Comparison of ENCODE assay signal across 12 cellular contexts in the genomic region with DNA sequence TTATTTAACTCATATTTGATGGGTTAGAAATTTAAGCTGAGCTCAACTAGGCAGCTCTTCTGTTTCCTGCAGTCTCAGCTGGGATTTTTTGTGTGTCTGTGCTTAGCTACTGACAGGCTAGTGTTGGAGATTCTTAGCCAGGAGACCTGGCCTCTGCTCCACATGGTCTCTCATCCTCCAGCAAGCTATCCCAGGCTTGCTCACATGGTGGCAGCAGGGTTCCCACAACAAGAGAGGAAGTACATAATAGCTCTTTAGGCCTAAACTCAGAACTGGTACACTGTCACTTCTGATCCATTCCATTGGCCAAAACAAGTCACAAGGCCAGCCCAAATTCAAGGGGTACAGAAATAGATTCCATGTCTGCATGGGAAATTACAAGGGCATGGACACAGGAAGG.
DNase-seq lines count a peak whose midpoint lies in the region; ATAC-seq and TF ChIP-seq lines count a peak whose summit lies in the region.
"Had no signal": no experiment of that assay in that cellular context is flagged by ENCODE, and none has a peak within 500 bp of the region (broad histone marks: within the 10 kb centered on the region; RNA-seq: fewer than 3 reads in every experiment).

No MANE protein-coding gene starts in this region.

- TF ChIP-seq CTCF in C4-2B (conservative IDR thresholded peaks at IDR 0.05), result peak; percentile 12
- TF ChIP-seq CTCF in GM12872 (IDR thresholded peaks at IDR 0.05; ENCODE audit: insufficient read depth, low read depth, low read length), result peak; percentile 18; the same call in 1 of the 3 replicates
- peak; percentile 29 for TF ChIP-seq CTCF in epithelial cell of esophagus (IDR thresholded peaks at IDR 0.05; ENCODE audit: insufficient read depth, low read depth, low read length, missing control alignments)

- no peak overlapping the region for H3K4me3 ChIP-seq in epithelial cell of esophagus (ENCODE audit: low read length)

- CTCF ChIA-PET in HEK293T (lab: Yijun Ruan, JAX), result interaction anchor here (0.7 kb wide), 1 partner anchor 638 kb away, joined by 3 read pairs; a partner anchor contains a TSS

- POLR2A ChIA-PET in HEK293T (lab: Yijun Ruan, JAX), result no interaction called here

- ATAC-seq in HG03280 (IDR thresholded peaks at IDR 0.05; ENCODE audit: unreplicated experiment), result no peak
- ATAC-seq: naive thymus-derived CD8-positive, alpha-beta T cell; stimulated activated memory B cell treated with anti-CD40 and anti-IgM and Interleukin-4, amounts not matched to agents 10 μg/mL and 1 μg/mL and 100 μg/mL, for 72 hours had no signal

- DNase-seq in NCI-H226 (peak; percentile 17), epithelial cell of esophagus (ENCODE audit: low read depth) (peak; percentile 21), HEK293T (ENCODE audit: extremely low spot score) (no peak), GF-D8 (lab: John Stamatoyannopoulos, UW) (no peak), activated T-cell treated with anti-CD3 and anti-CD28 coated beads for 4 hours (no peak)
- DNase-seq: head of caudate nucleus; naive thymus-derived CD8-positive, alpha-beta T cell; NCI-H446 had no signal

- H3K27ac ChIP-seq in C4-2B, result no peak overlapping the region

TF ChIP-seq in HEK293T, 16 proteins besides CTCF, POLR2A, EP300 and RAD21:
- no peak for TF ChIP-seq ZNF384 (IDR thresholded peaks at IDR 0.05)
- TF ChIP-seq ARNT (IDR thresholded peaks at IDR 0.05), result no peak
- TF ChIP-seq BHLHE40 (IDR thresholded peaks at IDR 0.05; ENCODE audit: borderline replicate concordance), result no peak
- no peak for TF ChIP-seq SP1 (IDR thresholded peaks at IDR 0.05)
- TF ChIP-seq ELF4 (IDR thresholded peaks at IDR 0.05), result no peak
- TF ChIP-seq L3MBTL2 (conservative IDR thresholded peaks at IDR 0.05), result no peak
- no peak for TF ChIP-seq FOXK2 (IDR thresholded peaks at IDR 0.05)
- TF ChIP-seq CTBP1 (IDR thresholded peaks at IDR 0.05; ENCODE audit: borderline replicate concordance), result no peak
- TF ChIP-seq, protein P1, sequence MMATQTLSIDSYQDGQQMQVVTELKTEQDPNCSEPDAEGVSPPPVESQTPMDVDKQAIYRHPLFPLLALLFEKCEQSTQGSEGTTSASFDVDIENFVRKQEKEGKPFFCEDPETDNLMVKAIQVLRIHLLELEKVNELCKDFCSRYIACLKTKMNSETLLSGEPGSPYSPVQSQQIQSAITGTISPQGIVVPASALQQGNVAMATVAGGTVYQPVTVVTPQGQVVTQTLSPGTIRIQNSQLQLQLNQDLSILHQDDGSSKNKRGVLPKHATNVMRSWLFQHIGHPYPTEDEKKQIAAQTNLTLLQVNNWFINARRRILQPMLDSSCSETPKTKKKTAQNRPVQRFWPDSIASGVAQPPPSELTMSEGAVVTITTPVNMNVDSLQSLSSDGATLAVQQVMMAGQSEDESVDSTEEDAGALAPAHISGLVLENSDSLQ (IDR thresholded peaks at IDR 0.05), result no peak
- TF ChIP-seq NFRKB (IDR thresholded peaks at IDR 0.05), result no peak
- TF ChIP-seq HDGF (IDR thresholded peaks at IDR 0.05; ENCODE audit: borderline replicate concordance), result no peak
- TF ChIP-seq TARDBP (IDR thresholded peaks at IDR 0.05), result no peak
- TF ChIP-seq FOXM1 (IDR thresholded peaks at IDR 0.05; ENCODE audit: borderline replicate concordance), result no peak
- no peak for TF ChIP-seq SUZ12 (IDR thresholded peaks at IDR 0.05)
- no peak for TF ChIP-seq LEF1 (IDR thresholded peaks at IDR 0.05; ENCODE audit: borderline replicate concordance)
- no peak for TF ChIP-seq FOXA1 (IDR thresholded peaks at IDR 0.05)
TF ChIP-seq in HEK293T: peak in this region for 0.

Comparison
In these comparisons a context has a peak if more than half of its experiments do, and no peak if none do; other contexts are left out.
1. DNase-seq: peak in NCI-H226 (single experiment) and epithelial cell of esophagus (single experiment); none in HEK293T (single experiment), GF-D8 (single experiment) and activated T-cell treated with anti-CD3 and anti-CD28 coated beads for 4 hours (single experiment).
2. Peak in every context shown above with its lines, with median percentiles within 50 percentile points of each other: CTCF ChIP-seq.